ENCODE assay signal across 8 cellular contexts in the genomic region with DNA sequence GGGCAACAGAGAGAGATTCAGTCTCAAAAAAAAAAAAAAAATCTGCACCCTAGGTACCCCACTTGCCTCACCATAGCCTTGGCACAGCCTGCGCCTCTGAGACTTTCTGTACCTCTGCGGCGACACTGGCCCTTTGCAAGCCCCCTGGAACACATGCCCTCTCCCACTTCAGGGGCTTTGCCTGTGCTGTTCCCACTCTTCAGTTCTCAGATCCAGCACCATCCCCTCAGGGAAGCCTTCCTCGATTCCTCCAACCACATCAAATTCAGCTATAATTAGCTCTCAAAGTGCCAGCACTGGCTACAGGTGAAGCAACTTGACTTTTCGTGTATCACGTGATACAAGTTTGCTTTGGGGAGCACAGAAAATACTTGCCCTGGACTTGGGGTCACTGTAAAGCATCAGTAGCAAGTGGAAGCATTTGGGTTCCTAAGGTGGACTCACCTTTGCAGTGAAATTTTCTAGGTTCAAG. TPM values are rescaled to one million over a fixed set of nuclear protein-coding genes. Genes with fewer than 3 reads are reported as not detected.
DNase-seq lines count a peak whose midpoint lies in the region; ATAC-seq and TF ChIP-seq lines count a peak whose summit lies in the region.

No MANE protein-coding gene starts in this region.

- H3K27me3 Mint-ChIP-seq in neural progenitor cell (ENCODE audit: insufficient read depth, low read depth): no peaks in the 10 kb centered on the region

- peaks cover 27% of the 10 kb centered on the region for H3F3A ChIP-seq in neural progenitor cell (ENCODE audit: low read depth)

- H3K4me3 Mint-ChIP-seq in neural progenitor cell: peak overlapping the region; percentile 90

- peak overlapping the region; percentile 82 for H3K4me2 ChIP-seq in neural progenitor cell

- DNase-seq in NAMALWA (ENCODE audit: low spot score): peak; percentile 25
- DNase-seq in effector memory CD4-positive, alpha-beta T cell: no peak
- no peak for DNase-seq in neural progenitor cell (ENCODE audit: low spot score)
- no peak for DNase-seq in NCI-H2171 (lab: John Stamatoyannopoulos, UW)
- no peak for DNase-seq in NCI-H526 treated with DMSO at 0.1 percent for 48 hours (lab: John Stamatoyannopoulos, UW)
- no peak for DNase-seq in dedifferentiated amniotic fluid mesenchymal stem cell (ENCODE audit: extremely low spot score)

- H3K4me1 ChIP-seq in effector memory CD4-positive, alpha-beta T cell (ENCODE audit: control insufficient read depth, insufficient read depth, low read length, poor library complexity, severe bottlenecking): peaks cover 43% of the 10 kb centered on the region
- H3K4me1 ChIP-seq in neural progenitor cell: peaks cover 24% of the 10 kb centered on the region

- peaks cover 25% of the 10 kb centered on the region for H4K20me1 ChIP-seq in neural progenitor cell (ENCODE audit: low read depth)

- H3K36me3 ChIP-seq in effector memory CD4-positive, alpha-beta T cell (ENCODE audit: control insufficient read depth, insufficient read depth, low read length): no peaks in the 10 kb centered on the region
- no peaks in the 10 kb centered on the region for H3K36me3 ChIP-seq in neural progenitor cell

- H3K79me2 ChIP-seq in neural progenitor cell (ENCODE audit: low read depth): peaks cover 53% of the 10 kb centered on the region

- H3K36me3 Mint-ChIP-seq in neural progenitor cell: peaks cover 7% of the 10 kb centered on the region

- no peak for TF ChIP-seq CTCF in C4-2B (conservative IDR thresholded peaks at IDR 0.05)
- no peak for TF ChIP-seq CTCF in neural progenitor cell (IDR thresholded peaks at IDR 0.05)

- H3K27ac ChIP-seq in C4-2B (peak overlapping the region; percentile 41), neural progenitor cell (no peak overlapping the region)
- H3K27ac ChIP-seq in effector memory CD4-positive, alpha-beta T cell (ENCODE audit: insufficient read depth, low read length, poor library complexity, severe bottlenecking): no peak overlapping the region

- H3K27me3 ChIP-seq in effector memory CD4-positive, alpha-beta T cell (replicated peaks; ENCODE audit: control insufficient read depth, insufficient read depth, low read length, poor library complexity, severe bottlenecking): no peaks in the 10 kb centered on the region
- H3K27me3 ChIP-seq in neural progenitor cell: no peaks in the 10 kb centered on the region

- peaks cover 47% of the 10 kb centered on the region for H3K4me1 Mint-ChIP-seq in neural progenitor cell

- H3K9me3 Mint-ChIP-seq in neural progenitor cell: no peaks in the 10 kb centered on the region

- peak overlapping the region; percentile 91 for H2AFZ ChIP-seq in neural progenitor cell (replicated peaks)

- H3K9me3 ChIP-seq in effector memory CD4-positive, alpha-beta T cell (ENCODE audit: control insufficient read depth, low read length): no peaks in the 10 kb centered on the region
- H3K9me3 ChIP-seq in neural progenitor cell (ENCODE audit: low read depth): no peaks in the 10 kb centered on the region

- ATAC-seq in HG02571 (IDR thresholded peaks at IDR 0.05; ENCODE audit: unreplicated experiment): no peak

- peak overlapping the region; percentile 44 for H3K9ac ChIP-seq in neural progenitor cell

- H3K27ac Mint-ChIP-seq in neural progenitor cell: no peak overlapping the region

- H3K4me3 ChIP-seq in effector memory CD4-positive, alpha-beta T cell (ENCODE audit: insufficient read depth, low read depth, low read length, poor library complexity, severe bottlenecking): peak overlapping the region; percentile 55
- H3K4me3 ChIP-seq in neural progenitor cell: peak overlapping the region; percentile 73

RNA-seq across cellular contexts. Expression of a gene that starts 2.1 kb away (rescaled TPM):
- total RNA-seq in neural progenitor cell (ENCODE audit: low replicate concordance): 121 and 143 TPM in 2 replicates

RNA-seq across cellular contexts. Expression of a gene that starts 38.4 kb away (rescaled TPM):
- 9.5 and 21.6 TPM in 2 replicates for total RNA-seq in neural progenitor cell (ENCODE audit: low replicate concordance)
